Comparison of ENCODE assay signal across 1 cellular context in the genomic region with DNA sequence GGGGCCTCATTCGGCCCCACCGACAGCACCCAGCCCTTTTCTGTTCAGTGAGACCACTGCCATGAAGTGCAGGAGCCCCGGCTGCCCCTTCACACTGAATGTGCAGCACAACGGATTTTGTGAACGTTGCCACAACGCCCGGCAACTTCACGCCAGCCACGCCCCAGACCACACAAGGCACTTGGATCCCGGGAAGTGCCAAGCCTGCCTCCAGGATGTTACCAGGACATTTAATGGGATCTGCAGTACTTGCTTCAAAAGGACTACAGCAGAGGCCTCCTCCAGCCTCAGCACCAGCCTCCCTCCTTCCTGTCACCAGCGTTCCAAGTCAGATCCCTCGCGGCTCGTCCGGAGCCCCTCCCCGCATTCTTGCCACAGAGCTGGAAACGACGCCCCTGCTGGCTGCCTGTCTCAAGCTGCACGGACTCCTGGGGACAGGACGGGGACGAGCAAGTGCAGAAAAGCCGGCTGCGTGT.
A peak's percentile ranks its signal among the peaks of the same experiment; 100 is the strongest.
TF ChIP-seq lines count a peak whose summit lies in the region.

No MANE protein-coding gene starts in this region.

TF ChIP-seq in K562, 482 proteins besides CTCF, POLR2A, EP300 and RAD21 (continued from another document):
- TF ChIP-seq IFI16 (CRISPR knock-in tag; IDR thresholded peaks at IDR 0.05): no peak
- TF ChIP-seq, protein P1, sequence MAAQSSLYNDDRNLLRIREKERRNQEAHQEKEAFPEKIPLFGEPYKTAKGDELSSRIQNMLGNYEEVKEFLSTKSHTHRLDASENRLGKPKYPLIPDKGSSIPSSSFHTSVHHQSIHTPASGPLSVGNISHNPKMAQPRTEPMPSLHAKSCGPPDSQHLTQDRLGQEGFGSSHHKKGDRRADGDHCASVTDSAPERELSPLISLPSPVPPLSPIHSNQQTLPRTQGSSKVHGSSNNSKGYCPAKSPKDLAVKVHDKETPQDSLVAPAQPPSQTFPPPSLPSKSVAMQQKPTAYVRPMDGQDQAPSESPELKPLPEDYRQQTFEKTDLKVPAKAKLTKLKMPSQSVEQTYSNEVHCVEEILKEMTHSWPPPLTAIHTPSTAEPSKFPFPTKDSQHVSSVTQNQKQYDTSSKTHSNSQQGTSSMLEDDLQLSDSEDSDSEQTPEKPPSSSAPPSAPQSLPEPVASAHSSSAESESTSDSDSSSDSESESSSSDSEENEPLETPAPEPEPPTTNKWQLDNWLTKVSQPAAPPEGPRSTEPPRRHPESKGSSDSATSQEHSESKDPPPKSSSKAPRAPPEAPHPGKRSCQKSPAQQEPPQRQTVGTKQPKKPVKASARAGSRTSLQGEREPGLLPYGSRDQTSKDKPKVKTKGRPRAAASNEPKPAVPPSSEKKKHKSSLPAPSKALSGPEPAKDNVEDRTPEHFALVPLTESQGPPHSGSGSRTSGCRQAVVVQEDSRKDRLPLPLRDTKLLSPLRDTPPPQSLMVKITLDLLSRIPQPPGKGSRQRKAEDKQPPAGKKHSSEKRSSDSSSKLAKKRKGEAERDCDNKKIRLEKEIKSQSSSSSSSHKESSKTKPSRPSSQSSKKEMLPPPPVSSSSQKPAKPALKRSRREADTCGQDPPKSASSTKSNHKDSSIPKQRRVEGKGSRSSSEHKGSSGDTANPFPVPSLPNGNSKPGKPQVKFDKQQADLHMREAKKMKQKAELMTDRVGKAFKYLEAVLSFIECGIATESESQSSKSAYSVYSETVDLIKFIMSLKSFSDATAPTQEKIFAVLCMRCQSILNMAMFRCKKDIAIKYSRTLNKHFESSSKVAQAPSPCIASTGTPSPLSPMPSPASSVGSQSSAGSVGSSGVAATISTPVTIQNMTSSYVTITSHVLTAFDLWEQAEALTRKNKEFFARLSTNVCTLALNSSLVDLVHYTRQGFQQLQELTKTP (IDR thresholded peaks at IDR 0.05; ENCODE audit: low read depth in 1 of 2, partially characterized antibody in 2 of 2): no peak
- TF ChIP-seq ZNF282 (CRISPR knock-in tag; IDR thresholded peaks at IDR 0.05): no peak
- no peak for TF ChIP-seq SAFB (IDR thresholded peaks at IDR 0.05; ENCODE audit: borderline replicate concordance, low read depth, low read length)
- TF ChIP-seq, protein P2, sequence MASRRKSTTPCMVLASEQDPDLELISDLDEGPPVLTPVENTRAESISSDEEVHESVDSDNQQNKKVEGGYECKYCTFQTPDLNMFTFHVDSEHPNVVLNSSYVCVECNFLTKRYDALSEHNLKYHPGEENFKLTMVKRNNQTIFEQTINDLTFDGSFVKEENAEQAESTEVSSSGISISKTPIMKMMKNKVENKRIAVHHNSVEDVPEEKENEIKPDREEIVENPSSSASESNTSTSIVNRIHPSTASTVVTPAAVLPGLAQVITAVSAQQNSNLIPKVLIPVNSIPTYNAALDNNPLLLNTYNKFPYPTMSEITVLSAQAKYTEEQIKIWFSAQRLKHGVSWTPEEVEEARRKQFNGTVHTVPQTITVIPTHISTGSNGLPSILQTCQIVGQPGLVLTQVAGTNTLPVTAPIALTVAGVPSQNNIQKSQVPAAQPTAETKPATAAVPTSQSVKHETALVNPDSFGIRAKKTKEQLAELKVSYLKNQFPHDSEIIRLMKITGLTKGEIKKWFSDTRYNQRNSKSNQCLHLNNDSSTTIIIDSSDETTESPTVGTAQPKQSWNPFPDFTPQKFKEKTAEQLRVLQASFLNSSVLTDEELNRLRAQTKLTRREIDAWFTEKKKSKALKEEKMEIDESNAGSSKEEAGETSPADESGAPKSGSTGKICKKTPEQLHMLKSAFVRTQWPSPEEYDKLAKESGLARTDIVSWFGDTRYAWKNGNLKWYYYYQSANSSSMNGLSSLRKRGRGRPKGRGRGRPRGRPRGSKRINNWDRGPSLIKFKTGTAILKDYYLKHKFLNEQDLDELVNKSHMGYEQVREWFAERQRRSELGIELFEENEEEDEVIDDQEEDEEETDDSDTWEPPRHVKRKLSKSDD (conservative IDR thresholded peaks at IDR 0.05; ENCODE audit: low read length): no peak
- TF ChIP-seq NCOA2 (IDR thresholded peaks at IDR 0.05; ENCODE audit: partially characterized antibody in 2 of 2): no peak
- no peak for TF ChIP-seq SMAD3 (CRISPR knock-in tag; conservative IDR thresholded peaks at IDR 0.05)
- TF ChIP-seq SUPT5H (IDR thresholded peaks at IDR 0.05): no peak
- no peak for TF ChIP-seq PTBP1 (IDR thresholded peaks at IDR 0.05; ENCODE audit: low read depth, low read length)
- TF ChIP-seq ZNF197 (CRISPR knock-in tag; IDR thresholded peaks at IDR 0.05; ENCODE audit: low read depth): no peak
- TF ChIP-seq, protein P3, sequence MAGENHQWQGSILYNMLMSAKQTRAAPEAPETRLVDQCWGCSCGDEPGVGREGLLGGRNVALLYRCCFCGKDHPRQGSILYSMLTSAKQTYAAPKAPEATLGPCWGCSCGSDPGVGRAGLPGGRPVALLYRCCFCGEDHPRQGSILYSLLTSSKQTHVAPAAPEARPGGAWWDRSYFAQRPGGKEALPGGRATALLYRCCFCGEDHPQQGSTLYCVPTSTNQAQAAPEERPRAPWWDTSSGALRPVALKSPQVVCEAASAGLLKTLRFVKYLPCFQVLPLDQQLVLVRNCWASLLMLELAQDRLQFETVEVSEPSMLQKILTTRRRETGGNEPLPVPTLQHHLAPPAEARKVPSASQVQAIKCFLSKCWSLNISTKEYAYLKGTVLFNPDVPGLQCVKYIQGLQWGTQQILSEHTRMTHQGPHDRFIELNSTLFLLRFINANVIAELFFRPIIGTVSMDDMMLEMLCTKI (IDR thresholded peaks at IDR 0.05; ENCODE audit: partially characterized antibody): no peak
- TF ChIP-seq CEBPG (CRISPR knock-in tag; IDR thresholded peaks at IDR 0.05): no peak
- no peak for TF ChIP-seq CEBPG (tag; conservative IDR thresholded peaks at IDR 0.05 in 1 of 2, IDR thresholded peaks at IDR 0.05 in 1 of 2)
- TF ChIP-seq, protein P4, sequence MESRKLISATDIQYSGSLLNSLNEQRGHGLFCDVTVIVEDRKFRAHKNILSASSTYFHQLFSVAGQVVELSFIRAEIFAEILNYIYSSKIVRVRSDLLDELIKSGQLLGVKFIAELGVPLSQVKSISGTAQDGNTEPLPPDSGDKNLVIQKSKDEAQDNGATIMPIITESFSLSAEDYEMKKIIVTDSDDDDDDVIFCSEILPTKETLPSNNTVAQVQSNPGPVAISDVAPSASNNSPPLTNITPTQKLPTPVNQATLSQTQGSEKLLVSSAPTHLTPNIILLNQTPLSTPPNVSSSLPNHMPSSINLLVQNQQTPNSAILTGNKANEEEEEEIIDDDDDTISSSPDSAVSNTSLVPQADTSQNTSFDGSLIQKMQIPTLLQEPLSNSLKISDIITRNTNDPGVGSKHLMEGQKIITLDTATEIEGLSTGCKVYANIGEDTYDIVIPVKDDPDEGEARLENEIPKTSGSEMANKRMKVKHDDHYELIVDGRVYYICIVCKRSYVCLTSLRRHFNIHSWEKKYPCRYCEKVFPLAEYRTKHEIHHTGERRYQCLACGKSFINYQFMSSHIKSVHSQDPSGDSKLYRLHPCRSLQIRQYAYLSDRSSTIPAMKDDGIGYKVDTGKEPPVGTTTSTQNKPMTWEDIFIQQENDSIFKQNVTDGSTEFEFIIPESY (CRISPR knock-in tag; IDR thresholded peaks at IDR 0.05): peak; percentile 30; the same call in 1 of the 2 replicates
- TF ChIP-seq TAL1 (IDR thresholded peaks at IDR 0.05): no peak
- TF ChIP-seq, protein P5, sequence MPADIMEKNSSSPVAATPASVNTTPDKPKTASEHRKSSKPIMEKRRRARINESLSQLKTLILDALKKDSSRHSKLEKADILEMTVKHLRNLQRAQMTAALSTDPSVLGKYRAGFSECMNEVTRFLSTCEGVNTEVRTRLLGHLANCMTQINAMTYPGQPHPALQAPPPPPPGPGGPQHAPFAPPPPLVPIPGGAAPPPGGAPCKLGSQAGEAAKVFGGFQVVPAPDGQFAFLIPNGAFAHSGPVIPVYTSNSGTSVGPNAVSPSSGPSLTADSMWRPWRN (IDR thresholded peaks at IDR 0.05; ENCODE audit: low read depth): no peak
- TF ChIP-seq PPARD (CRISPR knock-in tag; IDR thresholded peaks at IDR 0.05): no peak
- no peak for TF ChIP-seq TARDBP (IDR thresholded peaks at IDR 0.05)
- peak; percentile 65 for TF ChIP-seq RBFOX2 (IDR thresholded peaks at IDR 0.05; ENCODE audit: low read depth, low read length)
- TF ChIP-seq ZNF695 (CRISPR knock-in tag; IDR thresholded peaks at IDR 0.05): no peak
- TF ChIP-seq ZNF239 (CRISPR knock-in tag; IDR thresholded peaks at IDR 0.05): no peak
- TF ChIP-seq, protein P6, sequence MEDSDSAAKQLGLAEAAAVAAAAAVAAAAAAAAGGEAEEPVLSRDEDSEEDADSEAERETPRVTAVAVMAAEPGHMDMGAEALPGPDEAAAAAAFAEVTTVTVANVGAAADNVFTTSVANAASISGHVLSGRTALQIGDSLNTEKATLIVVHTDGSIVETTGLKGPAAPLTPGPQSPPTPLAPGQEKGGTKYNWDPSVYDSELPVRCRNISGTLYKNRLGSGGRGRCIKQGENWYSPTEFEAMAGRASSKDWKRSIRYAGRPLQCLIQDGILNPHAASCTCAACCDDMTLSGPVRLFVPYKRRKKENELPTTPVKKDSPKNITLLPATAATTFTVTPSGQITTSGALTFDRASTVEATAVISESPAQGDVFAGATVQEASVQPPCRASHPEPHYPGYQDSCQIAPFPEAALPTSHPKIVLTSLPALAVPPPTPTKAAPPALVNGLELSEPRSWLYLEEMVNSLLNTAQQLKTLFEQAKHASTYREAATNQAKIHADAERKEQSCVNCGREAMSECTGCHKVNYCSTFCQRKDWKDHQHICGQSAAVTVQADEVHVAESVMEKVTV (CRISPR knock-in tag; IDR thresholded peaks at IDR 0.05): no peak
- TF ChIP-seq, protein P7, sequence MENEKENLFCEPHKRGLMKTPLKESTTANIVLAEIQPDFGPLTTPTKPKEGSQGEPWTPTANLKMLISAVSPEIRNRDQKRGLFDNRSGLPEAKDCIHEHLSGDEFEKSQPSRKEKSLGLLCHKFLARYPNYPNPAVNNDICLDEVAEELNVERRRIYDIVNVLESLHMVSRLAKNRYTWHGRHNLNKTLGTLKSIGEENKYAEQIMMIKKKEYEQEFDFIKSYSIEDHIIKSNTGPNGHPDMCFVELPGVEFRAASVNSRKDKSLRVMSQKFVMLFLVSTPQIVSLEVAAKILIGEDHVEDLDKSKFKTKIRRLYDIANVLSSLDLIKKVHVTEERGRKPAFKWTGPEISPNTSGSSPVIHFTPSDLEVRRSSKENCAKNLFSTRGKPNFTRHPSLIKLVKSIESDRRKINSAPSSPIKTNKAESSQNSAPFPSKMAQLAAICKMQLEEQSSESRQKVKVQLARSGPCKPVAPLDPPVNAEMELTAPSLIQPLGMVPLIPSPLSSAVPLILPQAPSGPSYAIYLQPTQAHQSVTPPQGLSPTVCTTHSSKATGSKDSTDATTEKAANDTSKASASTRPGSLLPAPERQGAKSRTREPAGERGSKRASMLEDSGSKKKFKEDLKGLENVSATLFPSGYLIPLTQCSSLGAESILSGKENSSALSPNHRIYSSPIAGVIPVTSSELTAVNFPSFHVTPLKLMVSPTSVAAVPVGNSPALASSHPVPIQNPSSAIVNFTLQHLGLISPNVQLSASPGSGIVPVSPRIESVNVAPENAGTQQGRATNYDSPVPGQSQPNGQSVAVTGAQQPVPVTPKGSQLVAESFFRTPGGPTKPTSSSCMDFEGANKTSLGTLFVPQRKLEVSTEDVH (IDR thresholded peaks at IDR 0.05; ENCODE audit: low read depth, partially characterized antibody): no peak
- no peak for TF ChIP-seq ZNF644 (tag; IDR thresholded peaks at IDR 0.05; ENCODE audit: low read depth)
- TF ChIP-seq CCNT2 (IDR thresholded peaks at IDR 0.05; ENCODE audit: borderline replicate concordance, extremely low read depth, insufficient read length, low read depth, low read length): peak; percentile 13
TF ChIP-seq in K562: peak in this region for 4.
